In genomic region chr4:155769092-155769491, GRCh38 we compare ENCODE assay signal across 17 cellular contexts. TPM values are rescaled to one million over a fixed set of nuclear protein-coding genes. Genes with fewer than 3 reads are reported as not detected.
DNase-seq lines count a peak whose midpoint lies in the region; ATAC-seq and TF ChIP-seq lines count a peak whose summit lies in the region.
"Had no signal": no experiment of that assay in that cellular context is flagged by ENCODE, and none has a peak within 500 bp of the region (broad histone marks: within the 10 kb centered on the region; RNA-seq: fewer than 3 reads in every experiment).

No MANE protein-coding gene starts in this region.

- no peak overlapping the region for H3K27ac ChIP-seq in AG04450 (ENCODE audit: low read depth, low read length)
- no peak overlapping the region for H3K27ac ChIP-seq in OCI-LY3 (ENCODE audit: low read length)
- H3K27ac ChIP-seq: GM23248, HL-60, skin epidermis, tibial artery had no signal

- POLR2A ChIA-PET in AG04450 (lab: Yijun Ruan, JAX): no interaction called here

- TF ChIP-seq CTCF in AG04450 (IDR thresholded peaks at IDR 0.05; ENCODE audit: low read depth, low read length): no peak
- TF ChIP-seq CTCF in OCI-LY3 (IDR thresholded peaks at IDR 0.05; ENCODE audit: low read depth, low read length): no peak

- no peaks in the 10 kb centered on the region for H4K20me1 ChIP-seq in OCI-LY3 (ENCODE audit: insufficient read depth, low read length)

- peak; percentile 91 for ATAC-seq in GM18909 (IDR thresholded peaks at IDR 0.05; ENCODE audit: poor library complexity, unreplicated experiment)
- peak; percentile 61 for ATAC-seq in HG02852 (IDR thresholded peaks at IDR 0.05; ENCODE audit: unreplicated experiment)
- ATAC-seq: effector memory CD8-positive, alpha-beta T cell had no signal

- H3K9me3 ChIP-seq in AG04450 (ENCODE audit: control insufficient read depth, insufficient read depth, low read length) (no peaks in the 10 kb centered on the region), OCI-LY3 (ENCODE audit: insufficient read depth, low read length) (no peaks in the 10 kb centered on the region)
- H3K9me3 ChIP-seq: tibial artery had no signal

- H3K4me1 ChIP-seq in OCI-LY3 (ENCODE audit: low read length): peaks cover 8% of the 10 kb centered on the region

- CTCF ChIA-PET in AG04450 (lab: Charles Lee): interaction anchor here (1.1 to 2.0 kb wide), 4 partner anchors 18 to 365 kb away, joined by 3 to 14 read pairs (median 6); no protein-coding TSS in a partner anchor

- no peaks in the 10 kb centered on the region for H3K79me2 ChIP-seq in OCI-LY3 (ENCODE audit: low read length)

- no peak overlapping the region for H3K4me3 ChIP-seq in AG04450 (ENCODE audit: low read depth, low read length)
- no peak overlapping the region for H3K4me3 ChIP-seq in OCI-LY3 (ENCODE audit: low read length)
- H3K4me3 ChIP-seq: GM23248, skin epidermis, tibial artery had no signal

- DNase-seq in AG04450 (ENCODE audit: low read depth, low spot score) (peak; percentile 29), HT-29 (ENCODE audit: low spot score) (no peak), middle frontal gyrus (ENCODE audit: extremely low spot score, low spot score) (no peak), NCI-H1092 treated with DMSO at 0.1 percent for 48 hours (lab: John Stamatoyannopoulos, UW) (no peak), DMS 273 (lab: John Stamatoyannopoulos, UW; ENCODE audit: unreplicated experiment) (no peak)
- DNase-seq: activated CD4-positive, alpha-beta memory T cell treated with anti-CD3 and anti-CD28 coated beads, Interleukin-2, amount 10 ng/mL, durations not matched to agents 7 days and 5 days; DMS 273 treated with DMSO at 0.1 percent for 48 hours; effector memory CD8-positive, alpha-beta T cell; GM23248; NCI-H345; tibial artery had no signal

- H3K27me3 ChIP-seq in AG04450 (ENCODE audit: control insufficient read depth, insufficient read depth, low read length): no peaks in the 10 kb centered on the region
- H3K27me3 ChIP-seq in OCI-LY3 (ENCODE audit: low read depth, low read length): no peaks in the 10 kb centered on the region
- H3K27me3 ChIP-seq: tibial artery had no signal

- H3K9ac ChIP-seq in OCI-LY3 (ENCODE audit: low read length): no peak overlapping the region
- H3K9ac ChIP-seq: GM23248 had no signal

- no peak overlapping the region; the same call in 1 of the 2 replicates for H2AFZ ChIP-seq in OCI-LY3 (ENCODE audit: low read depth, low read length)
- H2AFZ ChIP-seq: GM23248 had no signal

- no peaks in the 10 kb centered on the region for H3K36me3 ChIP-seq in OCI-LY3 (replicated peaks; ENCODE audit: low read depth, low read length)

- peak overlapping the region; percentile 13; the same call in 1 of the 2 replicates for H3K4me2 ChIP-seq in OCI-LY3 (ENCODE audit: low read length)

RNA-seq across cellular contexts. Expression of gene GUCY1B1, which starts 10.3 kb away (rescaled TPM):
- polyA plus RNA-seq in AG04450 (2011; rRNA removed): 18.7 and 25.0 TPM in 2 replicates
- polyA minus RNA-seq in AG04450 (2011; rRNA and poly(A)+ RNA removed): 14.4 and 18.6 TPM in 2 replicates
- total RNA-seq in HT-29 (2014; rRNA removed; shearing (Covaris generic)): not detected in 2 replicates
- total RNA-seq: A673 had no signal
